Comparison of ENCODE assay signal across 36 cellular contexts in the genomic region with DNA sequence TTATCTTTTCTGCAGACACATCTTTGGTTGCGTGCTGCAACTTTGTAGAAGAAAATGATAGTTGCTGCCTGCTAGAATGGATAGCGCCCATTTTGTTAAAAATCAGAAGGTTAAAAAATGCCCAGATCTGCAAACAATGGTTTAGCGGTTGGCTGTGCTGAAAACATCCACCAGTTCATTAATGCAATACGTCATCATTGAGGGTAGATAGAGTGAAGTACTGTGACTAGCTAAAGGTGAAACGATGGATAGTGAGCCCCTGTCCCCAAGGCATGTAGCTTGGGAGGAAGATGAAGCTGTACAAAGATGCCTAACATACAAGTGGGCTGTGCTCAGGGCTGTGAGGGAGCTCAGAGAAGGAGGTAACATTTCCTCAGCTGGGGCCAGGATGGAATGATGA. TPM values are rescaled to one million over a fixed set of nuclear protein-coding genes. Genes with fewer than 3 reads are reported as not detected.
"Had no signal": no experiment of that assay in that cellular context is flagged by ENCODE, and none has a peak within 500 bp of the region (broad histone marks: within the 10 kb centered on the region; RNA-seq: fewer than 3 reads in every experiment).

No MANE protein-coding gene starts in this region.

- FAIRE-seq: bronchial epithelial cell, TTC549 had no signal

- H3K36me3 ChIP-seq: ascending aorta, cardiac muscle cell, WERI-Rb-1 had no signal

- H3K4me3 ChIP-seq: ascending aorta, cardiac muscle cell had no signal

- ATAC-seq: activated CD4-positive, alpha-beta T cell treated with anti-CD3 and anti-CD28 coated beads for 36 hours; activated CD4-positive, CD25-positive, alpha-beta regulatory T cell treated with anti-CD3 and anti-CD28 coated beads, Interleukin-2, amount 50 U/mL, for 24 hours; activated CD8-positive, alpha-beta memory T cell treated with anti-CD3 and anti-CD28 coated beads, Interleukin-2, amount 10 ng/mL, durations not matched to agents 7 days and 5 days; activated CD8-positive, alpha-beta T cell treated with anti-CD3 and anti-CD28 coated beads, Interleukin-2, amount 10 ng/mL, durations not matched to agents 7 days and 5 days; activated naive CD8-positive, alpha-beta T cell treated with anti-CD3 and anti-CD28 coated beads, Interleukin-2, amount 50 U/mL, for 24 hours; WTC11 had no signal

- H3K9me3 ChIP-seq: ascending aorta had no signal

- DNase-seq: activated CD4-positive, alpha-beta memory T cell treated with anti-CD3 and anti-CD28 coated beads, Interleukin-2, amount 10 ng/mL, durations not matched to agents 7 days and 5 days; activated CD4-positive, alpha-beta T cell treated with anti-CD3 and anti-CD28 coated beads for 1 hour; activated CD4-positive, alpha-beta T cell treated with anti-CD3 and anti-CD28 coated beads for 36 hours; activated CD4-positive, alpha-beta T cell treated with anti-CD3 and anti-CD28 coated beads for 48 hours; activated CD4-positive, alpha-beta T cell treated with anti-CD3 and anti-CD28 coated beads, Interleukin-2, amount 10 ng/mL, durations not matched to agents 7 days and 5 days; activated CD4-positive, alpha-beta T cell treated with anti-CD3 and anti-CD28 coated beads, Interleukin-2, amount 50 U/mL, for 48 hours; activated CD4-positive, CD25-positive, alpha-beta regulatory T cell; activated CD8-positive, alpha-beta memory T cell treated with anti-CD3 and anti-CD28 coated beads for 24 hours; activated CD8-positive, alpha-beta memory T cell treated with anti-CD3 and anti-CD28 coated beads, Interleukin-2, amount 10 ng/mL, durations not matched to agents 7 days and 5 days; activated CD8-positive, alpha-beta memory T cell treated with anti-CD3 and anti-CD28 coated beads, Interleukin-2, amount 50 U/mL, for 48 hours; activated CD8-positive, alpha-beta T cell treated with anti-CD3 and anti-CD28 coated beads, Interleukin-2, amount 10 ng/mL, durations not matched to agents 7 days and 5 days; activated effector memory CD4-positive, alpha-beta T cell treated with Interleukin-2 at 50 U/mL for 16 hours; activated gamma-delta T cell; activated naive CD4-positive, alpha-beta T cell treated with anti-CD3 and anti-CD28 coated beads, Interleukin-2, amount 10 ng/mL, durations not matched to agents 7 days and 5 days; activated naive CD4-positive, alpha-beta T cell treated with Interleukin-2 at 50 U/mL for 16 hours; activated naive CD8-positive, alpha-beta T cell treated with anti-CD3 and anti-CD28 coated beads, Interleukin-2, amount 10 ng/mL, durations not matched to agents 7 days and 5 days; activated naive CD8-positive, alpha-beta T cell treated with anti-CD3 and anti-CD28 coated beads, Interleukin-2, amount 50 U/mL, for 24 hours; activated T-cell treated with anti-CD3 and anti-CD28 coated beads, Interleukin-2, amount 50 U/mL, for 24 hours; activated T-cell treated with anti-CD3 and anti-CD28 coated beads, Interleukin-2, amount 50 U/mL, for 48 hours; amygdala; anterior cingulate cortex; caudate nucleus; cerebellar nuclear complex; T-helper 1 cell; T-helper 2 cell; T-helper 9 cell; WERI-Rb-1 had no signal

- H3K4me1 ChIP-seq: ascending aorta had no signal

- H3K27me3 ChIP-seq: ascending aorta, cardiac muscle cell had no signal

- H3K27ac ChIP-seq: ascending aorta, cardiac muscle cell, WERI-Rb-1 had no signal

RNA-seq across cellular contexts. Expression of a gene that starts 48.4 kb away (rescaled TPM):
- total RNA-seq: activated CD4-positive, alpha-beta memory T cell treated with anti-CD3 and anti-CD28 coated beads, Interleukin-2, amount 10 ng/mL, durations not matched to agents 7 days and 5 days; activated CD4-positive, alpha-beta T cell treated with anti-CD3 and anti-CD28 coated beads for 36 hours; activated CD4-positive, alpha-beta T cell treated with anti-CD3 and anti-CD28 coated beads, Interleukin-2, amount 10 ng/mL, durations not matched to agents 7 days and 5 days; activated CD8-positive, alpha-beta memory T cell treated with anti-CD3 and anti-CD28 coated beads, Interleukin-2, amount 10 ng/mL, durations not matched to agents 7 days and 5 days; activated CD8-positive, alpha-beta T cell treated with anti-CD3 and anti-CD28 coated beads, Interleukin-2, amount 10 ng/mL, durations not matched to agents 7 days and 5 days; activated naive CD8-positive, alpha-beta T cell treated with anti-CD3 and anti-CD28 coated beads, Interleukin-2, amount 10 ng/mL, durations not matched to agents 7 days and 5 days; activated T-helper 2 cell treated with anti-CD3 and anti-CD28 coated beads, Interferon-gamma antibody, Interleukin-2, Interleukin-4, amounts not matched to agents 10 μg/mL and 5 μg/mL and 100 μg/mL, durations not matched to agents 14 hours and 24 hours and 36 hours; ascending aorta; bronchial epithelial cell; cardiac muscle cell; chondrocyte; WTC11 had no signal
- polyA plus RNA-seq: adipose tissue, cardiac muscle cell had no signal
